1 cellular context compared by ENCODE assay signal in the genomic region with DNA sequence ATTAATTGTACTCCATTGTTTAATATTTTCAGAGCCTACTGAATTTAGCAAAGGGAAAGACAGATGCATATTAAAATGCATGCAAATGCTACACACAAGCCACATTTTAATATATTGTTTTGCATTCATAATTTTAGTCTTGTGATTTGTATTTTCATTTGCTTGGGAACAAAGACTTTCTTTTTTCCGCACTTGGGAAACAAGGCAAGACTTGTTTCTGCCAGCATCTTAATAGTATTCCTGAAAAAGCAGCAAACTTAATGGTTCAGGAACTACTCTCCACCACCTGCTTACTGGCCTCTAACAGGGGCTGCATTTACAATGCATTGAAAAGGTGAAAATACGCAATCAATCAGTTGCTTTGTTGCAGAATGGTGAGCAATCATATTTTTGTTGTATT.
TF ChIP-seq lines count a peak whose summit lies in the region.

No MANE protein-coding gene starts in this region.

TF ChIP-seq in SK-N-SH treated with all-trans-retinoic acid at 6 μM for 48 hours, 23 proteins besides CTCF, POLR2A, EP300 and RAD21 (continued from another document):
- TF ChIP-seq, protein P1, sequence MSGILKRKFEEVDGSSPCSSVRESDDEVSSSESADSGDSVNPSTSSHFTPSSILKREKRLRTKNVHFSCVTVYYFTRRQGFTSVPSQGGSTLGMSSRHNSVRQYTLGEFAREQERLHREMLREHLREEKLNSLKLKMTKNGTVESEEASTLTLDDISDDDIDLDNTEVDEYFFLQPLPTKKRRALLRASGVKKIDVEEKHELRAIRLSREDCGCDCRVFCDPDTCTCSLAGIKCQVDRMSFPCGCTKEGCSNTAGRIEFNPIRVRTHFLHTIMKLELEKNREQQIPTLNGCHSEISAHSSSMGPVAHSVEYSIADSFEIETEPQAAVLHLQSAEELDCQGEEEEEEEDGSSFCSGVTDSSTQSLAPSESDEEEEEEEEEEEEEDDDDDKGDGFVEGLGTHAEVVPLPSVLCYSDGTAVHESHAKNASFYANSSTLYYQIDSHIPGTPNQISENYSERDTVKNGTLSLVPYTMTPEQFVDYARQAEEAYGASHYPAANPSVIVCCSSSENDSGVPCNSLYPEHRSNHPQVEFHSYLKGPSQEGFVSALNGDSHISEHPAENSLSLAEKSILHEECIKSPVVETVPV (CRISPR knock-in tag; IDR thresholded peaks at IDR 0.05) = no peak
- TF ChIP-seq, protein P2, sequence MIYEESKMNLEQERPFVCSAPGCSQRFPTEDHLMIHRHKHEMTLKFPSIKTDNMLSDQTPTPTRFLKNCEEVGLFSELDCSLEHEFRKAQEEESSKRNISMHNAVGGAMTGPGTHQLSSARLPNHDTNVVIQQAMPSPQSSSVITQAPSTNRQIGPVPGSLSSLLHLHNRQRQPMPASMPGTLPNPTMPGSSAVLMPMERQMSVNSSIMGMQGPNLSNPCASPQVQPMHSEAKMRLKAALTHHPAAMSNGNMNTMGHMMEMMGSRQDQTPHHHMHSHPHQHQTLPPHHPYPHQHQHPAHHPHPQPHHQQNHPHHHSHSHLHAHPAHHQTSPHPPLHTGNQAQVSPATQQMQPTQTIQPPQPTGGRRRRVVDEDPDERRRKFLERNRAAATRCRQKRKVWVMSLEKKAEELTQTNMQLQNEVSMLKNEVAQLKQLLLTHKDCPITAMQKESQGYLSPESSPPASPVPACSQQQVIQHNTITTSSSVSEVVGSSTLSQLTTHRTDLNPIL (CRISPR knock-in tag; IDR thresholded peaks at IDR 0.05; ENCODE audit: low read depth) = no peak
